ENCODE assay signal across 19 cellular contexts in genomic region chr5:176659440-176659839, GRCh38. TPM values are rescaled to one million over a fixed set of nuclear protein-coding genes. Genes with fewer than 3 reads are reported as not detected.
DNase-seq lines count a peak whose midpoint lies in the region; ATAC-seq and TF ChIP-seq lines count a peak whose summit lies in the region.
"Had no signal": no experiment of that assay in that cellular context is flagged by ENCODE, and none has a peak within 500 bp of the region (broad histone marks: within the 10 kb centered on the region; RNA-seq: fewer than 3 reads in every experiment).

No MANE protein-coding gene starts in this region.

- no peak overlapping the region for H3K9ac ChIP-seq in rectal smooth muscle tissue (ENCODE audit: low read length)
- no peak overlapping the region for H3K9ac ChIP-seq in smooth muscle cell (ENCODE audit: low read depth)

- intact Hi-C loops in CD8-positive, alpha-beta T cell (cut with DNase I, micrococcal nuclease), result loop anchor here (2.0 to 5.0 kb wide), 4 partner anchors 158 to 451 kb away; partner anchors contain the start of gene CLTB (in 1 of the 2)
- intact Hi-C loops in dorsolateral prefrontal cortex (cut with DNase I), result loop anchor here (5.0 to 10.0 kb wide), 5 partner anchors 155 to 645 kb away; partner anchors contain the start of genes PRELID1 (in 1 of the 2), RAB24 (in 1 of the 2), UNC5A (in 1 of the 2) and ZNF346 (in 1 of the 2)

- H3K36me3 Mint-ChIP-seq in CD8-positive, alpha-beta T cell, result peaks cover 20% of the 10 kb centered on the region

- peak overlapping the region; percentile 87 for H3K27ac Mint-ChIP-seq in CD8-positive, alpha-beta T cell
- H3K27ac Mint-ChIP-seq: nephron progenitor cell had no signal

- no peaks in the 10 kb centered on the region for H3K36me3 ChIP-seq in CD8-positive, alpha-beta T cell (ENCODE audit: insufficient read depth, low read length)
- H3K36me3 ChIP-seq in rectal smooth muscle tissue (ENCODE audit: control insufficient read depth, insufficient read depth, low read length), result no peaks in the 10 kb centered on the region
- H3K36me3 ChIP-seq in smooth muscle cell (ENCODE audit: low read depth), result no peaks in the 10 kb centered on the region

- H3K4me3 ChIP-seq in CD8-positive, alpha-beta T cell (ENCODE audit: low read depth, low read length), result peak overlapping the region; percentile 38
- H3K4me3 ChIP-seq in dorsolateral prefrontal cortex (peak overlapping the region in 1 of 59 donors; percentile 12), rectal smooth muscle tissue (ENCODE audit: low read length) (peak overlapping the region; percentile 47), smooth muscle cell (no peak overlapping the region)

- H3K9me3 ChIP-seq in CD8-positive, alpha-beta T cell (ENCODE audit: low read length), result no peaks in the 10 kb centered on the region
- H3K9me3 ChIP-seq in smooth muscle cell (replicated peaks; ENCODE audit: low read depth), result no peaks in the 10 kb centered on the region
- H3K9me3 ChIP-seq: esophagus muscularis mucosa, upper lobe of right lung had no signal

- no peaks in the 10 kb centered on the region for H3K27me3 ChIP-seq in CD8-positive, alpha-beta T cell (ENCODE audit: insufficient read depth, low read length)
- peaks cover 0 to 9% (median 0%) of the 10 kb centered on the region in 45 donors for H3K27me3 ChIP-seq in dorsolateral prefrontal cortex
- no peaks in the 10 kb centered on the region for H3K27me3 ChIP-seq in rectal smooth muscle tissue (ENCODE audit: control insufficient read depth, insufficient read depth, low read length)
- H3K27me3 ChIP-seq in smooth muscle cell (ENCODE audit: low read depth), result peaks cover 5% of the 10 kb centered on the region

- no peak for TF ChIP-seq CTCF in CD8-positive, alpha-beta T cell (IDR thresholded peaks at IDR 0.05)
- TF ChIP-seq CTCF in RWPE1 (conservative IDR thresholded peaks at IDR 0.05; ENCODE audit: low read depth) (no peak), dorsolateral prefrontal cortex (IDR thresholded peaks at IDR 0.05 in 54 of 56, conservative IDR thresholded peaks at IDR 0.05 in 2 of 56; ENCODE audit: low read depth in 1 of 56, partially characterized antibody in 56 of 56) (no peak), smooth muscle cell (IDR thresholded peaks at IDR 0.05; ENCODE audit: borderline replicate concordance, insufficient read depth, poor library complexity, severe bottlenecking) (no peak)

- H3K4me2 ChIP-seq in smooth muscle cell, result no peak overlapping the region

- H3K4me1 ChIP-seq in CD8-positive, alpha-beta T cell (ENCODE audit: insufficient read depth, low read length), result peaks cover 27% of the 10 kb centered on the region
- H3K4me1 ChIP-seq in rectal smooth muscle tissue (ENCODE audit: control insufficient read depth, insufficient read depth, low read length) (no peaks in the 10 kb centered on the region), smooth muscle cell (ENCODE audit: low read depth) (no peaks in the 10 kb centered on the region)

- H3K27ac ChIP-seq in CD8-positive, alpha-beta T cell (ENCODE audit: low read depth, low read length), result no peak overlapping the region
- H3K27ac ChIP-seq in RWPE1 (peak overlapping the region; percentile 9), dorsolateral prefrontal cortex (peak overlapping the region in 47 of 59 donors; percentile 2 to 92 (median 55)), rectal smooth muscle tissue (ENCODE audit: low read depth, low read length) (no peak overlapping the region), smooth muscle cell (ENCODE audit: low read depth) (no peak overlapping the region)
- H3K27ac ChIP-seq: C4-2B, esophagus muscularis mucosa, upper lobe of right lung had no signal

- peaks cover 8% of the 10 kb centered on the region for H3K27me3 Mint-ChIP-seq in CD8-positive, alpha-beta T cell (ENCODE audit: low read depth)

- peaks cover 33% of the 10 kb centered on the region for H3K4me1 Mint-ChIP-seq in CD8-positive, alpha-beta T cell (ENCODE audit: low read depth)

- H3K9me3 Mint-ChIP-seq in CD8-positive, alpha-beta T cell, result no peaks in the 10 kb centered on the region
- H3K9me3 Mint-ChIP-seq: nephron progenitor cell had no signal

- peaks cover 2% of the 10 kb centered on the region for H4K20me1 ChIP-seq in smooth muscle cell (ENCODE audit: low read depth)

- POLR2A ChIA-PET in CD8-positive, alpha-beta T cell (lab: Charles Lee), result interaction anchor here (0.6 to 3.7 kb wide), 2 partner anchors 12 to 1054 kb away, joined by 3 to 21 read pairs; partner anchors contain the start of gene TSPAN17
- POLR2A ChIA-PET in RWPE1 (lab: Yijun Ruan, JAX; ENCODE audit: low non-redundant PET), result no interaction called here

- peak overlapping the region; percentile 84 for H3K4me3 Mint-ChIP-seq in CD8-positive, alpha-beta T cell
- H3K4me3 Mint-ChIP-seq: nephron progenitor cell had no signal

- 71% methylated on average over 6 of the region's 9 CpGs for WGBS in smooth muscle cell (ENCODE audit: low lambda C conversion rate)

- no peaks in the 10 kb centered on the region for H3K79me2 ChIP-seq in smooth muscle cell (ENCODE audit: low read depth)

- ATAC-seq in CD8-positive, alpha-beta T cell, result no peak
- no peak for ATAC-seq in HG02884 (IDR thresholded peaks at IDR 0.05; ENCODE audit: unreplicated experiment)

- DNase-seq in CD8-positive, alpha-beta T cell, result no peak
- DNase-seq in RWPE1 (ENCODE audit: low spot score) (no peak), dorsolateral prefrontal cortex (peak in 2 of 10 donors; percentile 59 to 64), smooth muscle cell (lab: John Stamatoyannopoulos, UW; ENCODE audit: unreplicated experiment) (no peak), RKO (ENCODE audit: low spot score) (no peak), MV-4-11 (lab: John Stamatoyannopoulos, UW) (no peak)
- DNase-seq: glutamatergic neuron; mammary epithelial cell; NCI-H345; nephron progenitor cell; stimulated activated CD4-positive, alpha-beta T cell treated with anti-CD3 and anti-CD28 coated beads, Interleukin-12 subunit alpha, Interleukin-12 subunit beta, amount 100 ng/mL, for 4 hours; upper lobe of right lung had no signal

- no peak overlapping the region for H2AFZ ChIP-seq in smooth muscle cell (ENCODE audit: low read depth)

- CTCF ChIA-PET in CD8-positive, alpha-beta T cell (lab: Charles Lee), result interaction anchor here (0.7 to 5.8 kb wide), 9 partner anchors 7 to 453 kb away, joined by 3 to 72 read pairs (median 11); partner anchors contain the start of genes CLTB and TSPAN17
- CTCF ChIA-PET in RWPE1 (lab: Yijun Ruan, JAX), result interaction anchor here (0.7 to 3.1 kb wide), 8 partner anchors 10 to 452 kb away, joined by 3 to 18 read pairs (median 4); no protein-coding TSS in a partner anchor

- H3F3A ChIP-seq in smooth muscle cell (ENCODE audit: low read depth), result no peaks in the 10 kb centered on the region

RNA-seq across cellular contexts. Expression of gene TSPAN17, which starts 12.2 kb away (rescaled TPM):
- 1 to 10 TPM; 9.5 to 9.8 TPM for total RNA-seq in CD8-positive, alpha-beta T cell
- total RNA-seq in dorsolateral prefrontal cortex (10 to 100 TPM; 13.7 to 59.5 (median 32.9) TPM), smooth muscle cell (31.0 and 35.9 TPM in 2 replicates)
- 29.7 and 34.4 TPM in 2 replicates for polyA plus RNA-seq in smooth muscle cell

RNA-seq across cellular contexts. Expression of gene EIF4E1B, which starts 29.0 kb away (rescaled TPM):
- not detected for total RNA-seq in CD8-positive, alpha-beta T cell
- total RNA-seq in dorsolateral prefrontal cortex, result 10 to 100 TPM in 59 of 120 experiments, 1 to 10 TPM in 61; 2.8 to 20.4 (median 9.8) TPM
- total RNA-seq in smooth muscle cell, result not detected in 2 replicates
- polyA plus RNA-seq in smooth muscle cell, result not detected in 2 replicates
- total RNA-seq: Daoy, dermis blood vessel endothelial cell, esophagus muscularis mucosa, mammary epithelial cell, pulmonary artery endothelial cell, upper lobe of right lung had no signal
- polyA plus RNA-seq: mammary epithelial cell had no signal

RNA-seq across cellular contexts. Expression of gene SNCB, which starts 29.1 kb away (rescaled TPM):
- total RNA-seq in CD8-positive, alpha-beta T cell, result not detected
- total RNA-seq in dorsolateral prefrontal cortex (100 to 1,000 TPM; 110 to 614 (median 412) TPM), smooth muscle cell (0.45 TPM in 1 of 2 replicates, not detected in the other)
- 0.55 and 0.71 TPM in 2 replicates for polyA plus RNA-seq in smooth muscle cell
- total RNA-seq: esophagus muscularis mucosa, upper lobe of right lung had no signal

RNA-seq across cellular contexts. Expression of gene GPRIN1, which starts 49.5 kb away (rescaled TPM):
- total RNA-seq in CD8-positive, alpha-beta T cell, result under 1 TPM; 0.14 to 0.16 TPM
- total RNA-seq in dorsolateral prefrontal cortex (10 to 100 TPM; 13.1 to 60.8 (median 43.9) TPM), smooth muscle cell (0.63 and 3.6 TPM in 2 replicates)
- polyA plus RNA-seq in smooth muscle cell, result 2.1 and 5.0 TPM in 2 replicates

Comparison
In these comparisons a context has a peak if more than half of its experiments do, and no peak if none do; other contexts are left out.
1. H3K27ac ChIP-seq: peak in RWPE1 (single experiment) and dorsolateral prefrontal cortex (47 of 59); none in CD8-positive, alpha-beta T cell (single experiment), rectal smooth muscle tissue (single experiment) and smooth muscle cell (single experiment).
2. RNA of gene SNCB, which starts 29.1 kb away (total RNA-seq): 110 to 614 TPM in dorsolateral prefrontal cortex; 0.45 TPM in smooth muscle cell and not detected in CD8-positive, alpha-beta T cell; every median in the first group is over 10 times any median in the second.